2 cellular contexts compared by ENCODE assay signal in the genomic region with DNA sequence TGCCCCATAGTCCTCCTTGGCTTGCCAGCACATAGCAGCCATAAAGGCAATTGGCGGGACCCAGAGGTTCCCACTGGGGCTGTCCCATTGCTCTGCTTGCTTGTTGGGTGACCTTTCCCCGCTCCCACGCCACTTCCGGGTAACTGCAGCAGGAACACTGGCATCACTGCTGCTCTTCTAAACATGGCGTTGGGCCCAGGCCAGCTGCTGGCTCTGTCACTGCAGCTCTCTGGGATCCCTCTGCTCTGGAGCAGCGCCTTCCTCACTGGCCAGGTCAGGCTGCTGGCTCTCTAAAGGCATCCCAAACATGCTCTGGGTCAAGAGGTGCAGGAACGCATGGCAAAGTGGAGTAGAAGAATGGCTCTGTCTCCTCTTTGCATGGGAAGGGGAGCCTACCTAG.
TF ChIP-seq lines count a peak whose summit lies in the region.

No MANE protein-coding gene starts in this region.

TF ChIP-seq in HCT116, 20 proteins besides CTCF, POLR2A, EP300 and RAD21:
- no peak for TF ChIP-seq JUND (IDR thresholded peaks at IDR 0.05)

TF ChIP-seq in H1, 55 proteins besides CTCF, POLR2A, EP300 and RAD21:
- TF ChIP-seq TAF1 (IDR thresholded peaks at IDR 0.05; ENCODE audit: low read depth, low read length) (no peak), NANOG (IDR thresholded peaks at IDR 0.05; ENCODE audit: insufficient read depth, low read depth, low read length, poor library complexity, severe bottlenecking) (no peak), JUND (IDR thresholded peaks at IDR 0.05; ENCODE audit: low read length) (no peak), RXRA (IDR thresholded peaks at IDR 0.05; ENCODE audit: insufficient read depth, low read depth, low read length) (no peak), HDAC6 (IDR thresholded peaks at IDR 0.05; ENCODE audit: low read depth, low read length) (no peak), CEBPB (IDR thresholded peaks at IDR 0.05; ENCODE audit: low read depth, low read length) (no peak), EZH2 (IDR thresholded peaks at IDR 0.05; ENCODE audit: low read depth, low read length, severe bottlenecking) (no peak), HDAC2 (IDR thresholded peaks at IDR 0.05; ENCODE audit: borderline replicate concordance in 1 of 2, low read depth in 2 of 2, low read length in 2 of 2) (no peak), CBX5 (IDR thresholded peaks at IDR 0.05; ENCODE audit: low read depth, low read length) (no peak), ASH2L (IDR thresholded peaks at IDR 0.05; ENCODE audit: low read length) (no peak), BACH1 (IDR thresholded peaks at IDR 0.05; ENCODE audit: low read length) (no peak), SIN3A (conservative IDR thresholded peaks at IDR 0.05 in 1 of 2, IDR thresholded peaks at IDR 0.05 in 1 of 2; ENCODE audit: low read depth in 1 of 2, low read length in 2 of 2) (no peak), CHD1 (IDR thresholded peaks at IDR 0.05; ENCODE audit: low read depth, low read length) (no peak), KDM5A (IDR thresholded peaks at IDR 0.05; ENCODE audit: low read length) (no peak), ATF3 (IDR thresholded peaks at IDR 0.05; ENCODE audit: insufficient read depth, low read depth, low read length) (no peak), FOSL1 (IDR thresholded peaks at IDR 0.05; ENCODE audit: insufficient read depth, low read depth, low read length) (no peak), BCL11A (IDR thresholded peaks at IDR 0.05; ENCODE audit: low read depth in 2 of 2, low read length in 2 of 2) (no peak)
